ENCODE assay signal across 11 cellular contexts in the genomic region with DNA sequence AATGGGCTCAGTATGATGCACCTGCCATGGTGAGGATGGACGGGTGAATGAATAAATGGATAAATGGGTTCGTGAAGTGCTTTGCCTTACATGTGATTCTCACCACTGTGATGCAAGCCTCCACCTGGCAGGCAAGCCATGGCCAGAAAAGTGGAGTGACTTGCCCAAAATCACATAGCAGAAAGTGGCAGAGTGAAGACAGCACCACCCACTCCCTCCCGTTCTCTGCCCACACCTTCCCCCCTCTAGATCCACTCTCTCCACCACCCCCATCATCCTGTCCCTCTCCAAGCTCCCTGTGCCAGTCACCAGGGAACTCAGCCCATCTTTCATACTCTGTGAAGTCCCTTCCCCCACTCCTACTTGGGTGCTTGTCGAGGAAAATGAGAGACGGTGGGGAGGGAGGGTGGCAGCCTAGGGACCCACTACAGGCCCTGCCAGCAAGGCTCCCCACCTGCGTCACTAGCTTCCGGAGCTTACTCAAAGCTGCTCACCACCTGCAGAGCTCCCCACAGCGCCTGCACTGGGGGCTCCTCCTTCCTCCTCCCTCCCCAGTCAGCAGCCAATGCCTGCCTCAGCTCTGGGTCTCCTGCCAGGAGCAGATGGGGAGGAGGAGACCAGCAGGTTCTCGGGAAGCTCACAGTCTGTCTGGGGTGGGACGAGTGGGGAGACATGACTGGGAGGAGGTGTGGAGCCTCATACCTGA.
DNase-seq lines count a peak whose midpoint lies in the region; ATAC-seq, FAIRE-seq and TF ChIP-seq lines count a peak whose summit lies in the region.
"Had no signal": no experiment of that assay in that cellular context is flagged by ENCODE, and none has a peak within 500 bp of the region (broad histone marks: within the 10 kb centered on the region; RNA-seq: fewer than 3 reads in every experiment).

No MANE protein-coding gene starts in this region.

- H3K9me3 Mint-ChIP-seq in CD4-positive, alpha-beta T cell = no peaks in the 10 kb centered on the region
- H3K9me3 Mint-ChIP-seq in H9 = no peaks in the 10 kb centered on the region; a peak in 1 of 5 replicates

- H3K27me3 Mint-ChIP-seq in CD4-positive, alpha-beta T cell = peaks cover 58% of the 10 kb centered on the region
- H3K27me3 Mint-ChIP-seq in H9 (ENCODE audit: low read depth) = peaks cover 84% of the 10 kb centered on the region

- H2AFZ ChIP-seq in H9 (ENCODE audit: low read length) = no peak overlapping the region

- H3K4me1 Mint-ChIP-seq in CD4-positive, alpha-beta T cell (ENCODE audit: low read depth) = peaks cover 33% of the 10 kb centered on the region
- H3K4me1 Mint-ChIP-seq in H9 = peaks cover 41 to 57% of the 10 kb centered on the region in 2 experiments

- no peak overlapping the region for H2BK15ac ChIP-seq in H9 (ENCODE audit: low read depth, low read length)

- H3K18ac ChIP-seq in H9 (ENCODE audit: insufficient read length, low read depth, low read length) = no peak overlapping the region

- H2BK20ac ChIP-seq in H9 (ENCODE audit: low read depth, low read length, poor library complexity, severe bottlenecking) = no peak overlapping the region

- peak; percentile 97 for ATAC-seq in CD4-positive, alpha-beta T cell (ENCODE audit: poor library complexity)
- ATAC-seq in HG03460 (IDR thresholded peaks at IDR 0.05; ENCODE audit: unreplicated experiment) = no peak

- TF ChIP-seq EP300 in ovary (IDR thresholded peaks at IDR 0.05) = no peak

- FAIRE-seq in small intestine (lab: Jason Lieb, UNC) = no peak

- no peak overlapping the region for H2BK120ac ChIP-seq in H9 (ENCODE audit: low read depth, low read length, poor library complexity, severe bottlenecking)

- no peak overlapping the region for H3K9ac ChIP-seq in iPS-15b (ENCODE audit: low read depth, low read length)
- no peak overlapping the region for H3K9ac ChIP-seq in H9 (ENCODE audit: extremely low read depth, insufficient read length, low read length)

- no peak for TF ChIP-seq CTCF in CD4-positive, alpha-beta T cell (IDR thresholded peaks at IDR 0.05)
- no peak for TF ChIP-seq CTCF in ovary (IDR thresholded peaks at IDR 0.05)
- no peak for TF ChIP-seq CTCF in H9 (conservative IDR thresholded peaks at IDR 0.05)

- POLR2A ChIA-PET in CD4-positive, alpha-beta T cell (lab: Charles Lee) = no interaction called here

- H4K8ac ChIP-seq in H9 (replicated peaks; ENCODE audit: insufficient read length, low read depth, low read length) = no peak overlapping the region

- H4K5ac ChIP-seq in H9 (ENCODE audit: insufficient read length, low read depth, low read length) = no peak overlapping the region

- H3K23ac ChIP-seq in H9 (ENCODE audit: insufficient read length, low read depth, low read length) = no peak overlapping the region

- H3K4ac ChIP-seq in H9 (ENCODE audit: low read depth, low read length) = no peak overlapping the region

- no peak overlapping the region for H2BK5ac ChIP-seq in H9 (ENCODE audit: insufficient read length, low read length)

- H4K91ac ChIP-seq in H9 (ENCODE audit: insufficient read length, low read depth, low read length) = no peak overlapping the region

- no peak overlapping the region for H3K4me2 ChIP-seq in H9 (ENCODE audit: insufficient read depth, insufficient read length, low read length)

- no peaks in the 10 kb centered on the region for H4K20me1 ChIP-seq in H9 (ENCODE audit: control insufficient read depth, insufficient read depth, insufficient read length)

- no peaks in the 10 kb centered on the region for H3K79me2 ChIP-seq in H9 (ENCODE audit: insufficient read depth, low read length)

- DNase-seq in CD4-positive, alpha-beta T cell = peak; percentile 17 to 73 (median 37)
- peak; percentile 28 for DNase-seq in NCI-H345 treated with DMSO at 0.1 percent for 48 hours (lab: John Stamatoyannopoulos, UW; ENCODE audit: unreplicated experiment)
- DNase-seq in activated CD8-positive, alpha-beta memory T cell treated with anti-CD3 and anti-CD28 coated beads for 48 hours (ENCODE audit: low read depth in 2 of 3, low spot score in 2 of 3) = peak in 2 of 3 experiments; percentile 14 to 30
- DNase-seq in small intestine = no peak
- no peak for DNase-seq in ovary
- DNase-seq in H9 = no peak
- DNase-seq: BE2C, esophagus squamous epithelium had no signal

- H3K27me3 ChIP-seq in CD4-positive, alpha-beta T cell (ENCODE audit: control insufficient read depth, insufficient read depth, low read length) = peaks cover 28% of the 10 kb centered on the region
- peaks cover 75% of the 10 kb centered on the region for H3K27me3 ChIP-seq in iPS-15b (ENCODE audit: control insufficient read depth, insufficient read depth, low read length)
- peaks cover 6 to 8% of the 10 kb centered on the region in 2 donors for H3K27me3 ChIP-seq in small intestine (ENCODE audit: control insufficient read depth in 2 of 2, insufficient read depth in 2 of 2, low read length in 2 of 2)
- no peaks in the 10 kb centered on the region for H3K27me3 ChIP-seq in ovary
- H3K27me3 ChIP-seq in H9 (ENCODE audit: insufficient read depth, low read length) = peaks cover 14% of the 10 kb centered on the region
- H3K27me3 ChIP-seq: BE2C had no signal

- peak overlapping the region; percentile 3 for H3K27ac Mint-ChIP-seq in CD4-positive, alpha-beta T cell
- H3K27ac Mint-ChIP-seq in H9 = no peak overlapping the region

- no peak overlapping the region for H3K14ac ChIP-seq in H9 (ENCODE audit: insufficient read depth, low read length)

- CTCF ChIA-PET in CD4-positive, alpha-beta T cell (lab: Charles Lee) = interaction anchor here (0.8 kb wide), 1 partner anchor 51 kb away, joined by 3 read pairs; no protein-coding TSS in a partner anchor

- peak overlapping the region; percentile 18 for H3K4me3 ChIP-seq in iPS-15b (ENCODE audit: low read depth, low read length)
- H3K4me3 ChIP-seq in small intestine (ENCODE audit: low read depth in 1 of 2, low read length in 2 of 2) = no peak overlapping the region
- no peak overlapping the region for H3K4me3 ChIP-seq in ovary
- H3K4me3 ChIP-seq: esophagus squamous epithelium, suprapubic skin had no signal

- no peak overlapping the region for H3T11ph ChIP-seq in H9 (ENCODE audit: low read length)

- intact Hi-C loops in CD4-positive, alpha-beta T cell (cut with DNase I, micrococcal nuclease) = no loop called here
- intact Hi-C loops in ovary (cut with DNase I) = loop anchor here in 1 of 4 donors (10.0 kb wide), 1 partner anchor 193 kb away; no protein-coding TSS in a partner anchor

- WGBS in small intestine, 3 donors = 15 to 39% (median 26%) methylated on average over 10 of the region's 10 CpGs
- 31 to 55% (median 36%) methylated on average over 10 of the region's 10 CpGs for WGBS in ovary, 3 donors
- WGBS in H9 (ENCODE audit: extremely low coverage, insufficient read length, low lambda C conversion rate) = no CpG with 5 or more reads among the region's 10 CpGs

- peaks cover 4% of the 10 kb centered on the region for H3K23me2 ChIP-seq in H9 (ENCODE audit: insufficient read length, low read depth, low read length, poor library complexity, severe bottlenecking)

- H3K36me3 ChIP-seq in iPS-15b (ENCODE audit: control insufficient read depth, insufficient read depth, low read length) (no peaks in the 10 kb centered on the region), small intestine (ENCODE audit: control insufficient read depth in 2 of 2, insufficient read depth in 2 of 2, low read length in 2 of 2) (no peaks in the 10 kb centered on the region), ovary (no peaks in the 10 kb centered on the region)
- H3K36me3 ChIP-seq: suprapubic skin had no signal

- no peak overlapping the region for H3K56ac ChIP-seq in H9 (ENCODE audit: insufficient read length, low read depth, low read length)

- no peaks in the 10 kb centered on the region for H3K36me3 Mint-ChIP-seq in CD4-positive, alpha-beta T cell (ENCODE audit: low read depth)
- H3K36me3 Mint-ChIP-seq in H9 (ENCODE audit: insufficient read depth in 1 of 3, low read depth in 3 of 3) = no peaks in the 10 kb centered on the region; a peak in 1 of 7 replicates

- peaks cover 21% of the 10 kb centered on the region for H3K4me1 ChIP-seq in iPS-15b (ENCODE audit: control insufficient read depth, insufficient read depth, low read length)
- no peaks in the 10 kb centered on the region for H3K4me1 ChIP-seq in small intestine (ENCODE audit: control insufficient read depth in 2 of 2, insufficient read depth in 1 of 2, low read depth in 1 of 2, low read length in 1 of 2)
- H3K4me1 ChIP-seq in ovary (ENCODE audit: insufficient read depth) = no peaks in the 10 kb centered on the region
- peaks cover 4% of the 10 kb centered on the region; the same call in 1 of the 2 replicates for H3K4me1 ChIP-seq in H9 (ENCODE audit: insufficient read depth, low read length)

- H3K4me3 Mint-ChIP-seq in CD4-positive, alpha-beta T cell = peak overlapping the region; percentile 46
- peak overlapping the region in 1 of 2 experiments; percentile 88; a peak in 1 of 5 replicates for H3K4me3 Mint-ChIP-seq in H9

- no peak overlapping the region for H2BK12ac ChIP-seq in H9 (ENCODE audit: insufficient read length, low read depth, low read length)

- no peak overlapping the region for H3K27ac ChIP-seq in CD4-positive, alpha-beta T cell (ENCODE audit: low read depth, low read length)
- no peak overlapping the region for H3K27ac ChIP-seq in small intestine (ENCODE audit: low read depth in 1 of 2, low read length in 1 of 2)
- no peak overlapping the region for H3K27ac ChIP-seq in ovary
- H3K27ac ChIP-seq in H9 (ENCODE audit: insufficient read length, low read depth, low read length) = no peak overlapping the region
- H3K27ac ChIP-seq: esophagus squamous epithelium, suprapubic skin had no signal

- no peaks in the 10 kb centered on the region for H3K79me1 ChIP-seq in H9 (ENCODE audit: insufficient read depth, low read depth, low read length, poor library complexity, severe bottlenecking)

- H2AK5ac ChIP-seq in H9 (ENCODE audit: insufficient read length, low read length) = no peak overlapping the region

- H3K9me3 ChIP-seq in CD4-positive, alpha-beta T cell (ENCODE audit: control insufficient read depth, low read length) = no peaks in the 10 kb centered on the region
- H3K9me3 ChIP-seq in iPS-15b (ENCODE audit: control insufficient read depth, insufficient read depth, low read length) (no peaks in the 10 kb centered on the region), small intestine (ENCODE audit: control insufficient read depth, low read depth) (no peaks in the 10 kb centered on the region), ovary (no peaks in the 10 kb centered on the region), H9 (ENCODE audit: control insufficient read depth, low read depth, low read length) (no peaks in the 10 kb centered on the region)
- H3K9me3 ChIP-seq: BE2C, esophagus squamous epithelium, suprapubic skin had no signal

- no peak for TF ChIP-seq POLR2A in ovary (IDR thresholded peaks at IDR 0.05)

Comparison
In these comparisons a context has a peak if more than half of its experiments do, and no peak if none do; other contexts are left out.
1. DNase-seq: peak in CD4-positive, alpha-beta T cell (10 of 10), NCI-H345 treated with DMSO at 0.1 percent for 48 hours (single experiment) and activated CD8-positive, alpha-beta memory T cell treated with anti-CD3 and anti-CD28 coated beads for 48 hours (2 of 3); none in small intestine (single experiment), ovary (0 of 5) and H9 (single experiment).